28 cellular contexts compared by ENCODE assay signal in the genomic region with DNA sequence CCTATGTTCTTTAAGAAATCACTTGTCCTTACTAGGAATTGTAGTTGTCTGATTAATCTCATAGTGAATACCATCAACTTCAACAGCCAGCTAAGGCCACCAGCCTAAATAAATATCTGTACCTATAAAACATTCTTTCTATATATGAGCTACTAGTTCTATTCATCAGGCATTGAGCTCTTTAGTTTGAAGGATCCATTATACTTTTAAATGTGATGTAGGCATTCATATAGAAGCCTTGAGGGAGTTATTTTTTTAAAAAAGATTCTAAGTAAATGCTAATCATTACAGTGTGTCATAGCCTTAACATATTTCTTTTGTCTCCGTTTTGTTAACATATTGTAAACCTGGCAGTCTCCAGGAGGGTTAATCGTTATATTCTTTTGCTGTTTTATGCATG.
"Had no signal": no experiment of that assay in that cellular context is flagged by ENCODE, and none has a peak within 500 bp of the region (broad histone marks: within the 10 kb centered on the region; RNA-seq: fewer than 3 reads in every experiment).

No MANE protein-coding gene starts in this region.

- H3K9me3 Mint-ChIP-seq: stimulated activated memory B cell treated with anti-CD40 and anti-IgM and Interleukin-4, amounts not matched to agents 10 μg/mL and 1 μg/mL and 100 μg/mL, for 72 hours; stimulated activated naive CD8-positive, alpha-beta T cell treated with anti-CD3 and anti-CD28 coated beads, Interleukin-15, amount 100 ng/mL, for 72 hours; stimulated activated naive CD8-positive, alpha-beta T cell treated with anti-CD3 and anti-CD28 coated beads, Interleukin-15, Interleukin-2, amounts not matched to agents 100 ng/mL and 50 ng/mL, for 24 hours; type B pancreatic cell had no signal

- DNase-seq: stimulated activated CD4-positive, alpha-beta T cell treated with anti-CD3 and anti-CD28 coated beads, Interleukin-2, amount 100 ng/mL, for 48 hours; stimulated activated CD4-positive, alpha-beta T cell treated with anti-CD3 and anti-CD28 coated beads, Interleukin-4, amount 100 ng/mL, for 1 hour; stimulated activated CD4-positive, alpha-beta T cell treated with anti-CD3 and anti-CD28 coated beads, Interleukin-4, amount 100 ng/mL, for 24 hours; stimulated activated CD4-positive, alpha-beta T cell treated with anti-CD3 and anti-CD28 coated beads, Interleukin-4, amount 100 ng/mL, for 4 hours; stimulated activated CD8-positive, alpha-beta memory T cell treated with anti-CD3 and anti-CD28 coated beads, Interleukin-4, amount 100 ng/mL, for 48 hours; stimulated activated naive B cell treated with anti-CD40 and anti-IgM and Interleukin-4, amounts not matched to agents 10 μg/mL and 1 μg/mL and 100 μg/mL, for 72 hours; stimulated activated naive CD4-positive, alpha-beta T cell; stimulated activated naive CD4-positive, alpha-beta T cell treated with Interleukin-2 at 50 U/mL for 16 hours; stimulated activated naive CD8-positive, alpha-beta T cell treated with anti-CD3 and anti-CD28 coated beads, Interleukin-15, amount 100 ng/mL, for 72 hours; stimulated activated naive CD8-positive, alpha-beta T cell treated with anti-CD3 and anti-CD28 coated beads, Interleukin-15, Interleukin-2, amounts not matched to agents 100 U/mL and 50 U/mL, for 24 hours; stomach; substantia nigra; testis; thyroid gland; tibial artery; transverse colon; trophoblast cell; upper lobe of left lung; upper lobe of right lung; uterus had no signal

- H3K9me3 ChIP-seq: stomach, suprapubic skin, testis, thoracic aorta, thyroid gland, tibial artery, tibial nerve, transverse colon, upper lobe of left lung, upper lobe of right lung, uterus, vagina had no signal

- H3K4me1 ChIP-seq: stomach, suprapubic skin, testis, thyroid gland, tibial nerve, transverse colon, upper lobe of left lung, upper lobe of right lung, uterus, vagina had no signal

- H3K27ac Mint-ChIP-seq: stimulated activated effector memory CD8-positive, alpha-beta T cell treated with anti-CD3 and anti-CD28 coated beads, Interleukin-12 subunit alpha, Interleukin-12 subunit beta, amount 100 ng/mL, for 72 hours; stimulated activated memory B cell treated with anti-CD40 and anti-IgM and Interleukin-4, amounts not matched to agents 10 μg/mL and 1 μg/mL and 100 μg/mL, for 72 hours; stimulated activated naive B cell treated with anti-CD40 and anti-IgM and Interleukin-4, amounts not matched to agents 10 μg/mL and 1 μg/mL and 100 μg/mL, for 72 hours; stimulated activated naive CD8-positive, alpha-beta T cell treated with anti-CD3 and anti-CD28 coated beads, Interleukin-15, amount 100 ng/mL, for 72 hours; stimulated activated naive CD8-positive, alpha-beta T cell treated with anti-CD3 and anti-CD28 coated beads, Interleukin-15, Interleukin-2, amounts not matched to agents 100 ng/mL and 50 ng/mL, for 24 hours; type B pancreatic cell had no signal

- H3K4me3 Mint-ChIP-seq: stimulated activated effector memory CD8-positive, alpha-beta T cell treated with anti-CD3 and anti-CD28 coated beads, Interleukin-12 subunit alpha, Interleukin-12 subunit beta, amount 100 ng/mL, for 72 hours; stimulated activated memory B cell treated with anti-CD40 and anti-IgM and Interleukin-4, amounts not matched to agents 10 μg/mL and 1 μg/mL and 100 μg/mL, for 72 hours; stimulated activated naive B cell treated with anti-CD40 and anti-IgM and Interleukin-4, amounts not matched to agents 10 μg/mL and 1 μg/mL and 100 μg/mL, for 72 hours; stimulated activated naive CD8-positive, alpha-beta T cell treated with anti-CD3 and anti-CD28 coated beads, Interleukin-15, amount 100 ng/mL, for 72 hours; stimulated activated naive CD8-positive, alpha-beta T cell treated with anti-CD3 and anti-CD28 coated beads, Interleukin-15, Interleukin-2, amounts not matched to agents 100 ng/mL and 50 ng/mL, for 24 hours; type B pancreatic cell had no signal

- H3K36me3 ChIP-seq: stomach, suprapubic skin, thoracic aorta, thyroid gland, tibial artery, tibial nerve, transverse colon, upper lobe of left lung, upper lobe of right lung, uterus, vagina had no signal

- H3K27me3 ChIP-seq: stomach, suprapubic skin, testis, thyroid gland, tibial artery, tibial nerve, transverse colon, upper lobe of left lung, upper lobe of right lung, uterus, vagina had no signal

- H3K4me3 ChIP-seq: stomach, suprapubic skin, testis, thoracic aorta, thyroid gland, tibial artery, tibial nerve, transverse colon, upper lobe of left lung, upper lobe of right lung, uterus, vagina had no signal

- H3K27ac ChIP-seq: stomach, suprapubic skin, testis, thoracic aorta, thyroid gland, tibial artery, tibial nerve, transverse colon, upper lobe of left lung, upper lobe of right lung, uterus, vagina had no signal

- H3K4me1 Mint-ChIP-seq: stimulated activated effector memory CD8-positive, alpha-beta T cell treated with anti-CD3 and anti-CD28 coated beads, Interleukin-12 subunit alpha, Interleukin-12 subunit beta, amount 100 ng/mL, for 72 hours; stimulated activated memory B cell treated with anti-CD40 and anti-IgM and Interleukin-4, amounts not matched to agents 10 μg/mL and 1 μg/mL and 100 μg/mL, for 72 hours; stimulated activated naive B cell treated with anti-CD40 and anti-IgM and Interleukin-4, amounts not matched to agents 10 μg/mL and 1 μg/mL and 100 μg/mL, for 72 hours; stimulated activated naive CD8-positive, alpha-beta T cell treated with anti-CD3 and anti-CD28 coated beads, Interleukin-15, amount 100 ng/mL, for 72 hours had no signal

- H3K36me3 Mint-ChIP-seq: stimulated activated effector memory CD8-positive, alpha-beta T cell treated with anti-CD3 and anti-CD28 coated beads, Interleukin-12 subunit alpha, Interleukin-12 subunit beta, amount 100 ng/mL, for 72 hours; stimulated activated memory B cell treated with anti-CD40 and anti-IgM and Interleukin-4, amounts not matched to agents 10 μg/mL and 1 μg/mL and 100 μg/mL, for 72 hours; stimulated activated naive B cell treated with anti-CD40 and anti-IgM and Interleukin-4, amounts not matched to agents 10 μg/mL and 1 μg/mL and 100 μg/mL, for 72 hours; type B pancreatic cell had no signal

- ATAC-seq: stimulated activated effector memory CD8-positive, alpha-beta T cell treated with anti-CD3 and anti-CD28 coated beads, Interleukin-12 subunit alpha, Interleukin-12 subunit beta, amount 100 ng/mL, for 72 hours; stimulated activated memory B cell treated with anti-CD40 and anti-IgM and Interleukin-4, amounts not matched to agents 10 μg/mL and 1 μg/mL and 100 μg/mL, for 72 hours; stimulated activated naive B cell treated with anti-CD40 and anti-IgM and Interleukin-4, amounts not matched to agents 10 μg/mL and 1 μg/mL and 100 μg/mL, for 72 hours; stimulated activated naive CD8-positive, alpha-beta T cell treated with anti-CD3 and anti-CD28 coated beads, Interleukin-15, amount 100 ng/mL, for 72 hours; stimulated activated naive CD8-positive, alpha-beta T cell treated with anti-CD3 and anti-CD28 coated beads, Interleukin-15, Interleukin-2, amounts not matched to agents 100 U/mL and 50 U/mL, for 24 hours; upper lobe of right lung had no signal

- H3K27me3 Mint-ChIP-seq: stimulated activated memory B cell treated with anti-CD40 and anti-IgM and Interleukin-4, amounts not matched to agents 10 μg/mL and 1 μg/mL and 100 μg/mL, for 72 hours; stimulated activated naive CD8-positive, alpha-beta T cell treated with anti-CD3 and anti-CD28 coated beads, Interleukin-15, amount 100 ng/mL, for 72 hours; stimulated activated naive CD8-positive, alpha-beta T cell treated with anti-CD3 and anti-CD28 coated beads, Interleukin-15, Interleukin-2, amounts not matched to agents 100 ng/mL and 50 ng/mL, for 24 hours; type B pancreatic cell had no signal
